In genomic region chr1:167442142-167442848, GRCh38 we compare ENCODE assay signal across 8 cellular contexts.
DNase-seq lines count a peak whose midpoint lies in the region; ATAC-seq and TF ChIP-seq lines count a peak whose summit lies in the region.

No MANE protein-coding gene starts in this region.

- DNase-seq in EH (ENCODE audit: low read depth) (peak; percentile 75), Kasumi-1 (lab: John Stamatoyannopoulos, UW) (peak; percentile 79 to 89), RWPE2 (ENCODE audit: low spot score) (peak; percentile 79), foreskin fibroblast (peak; percentile 66 to 88), omental fat pad (ENCODE audit: low spot score) (peak; percentile 86), thoracic aorta (ENCODE audit: low spot score) (peak; percentile 63)
- peak; percentile 79 for DNase-seq in activated T-helper 9 cell treated with anti-CD3 and anti-CD28 coated beads, Interleukin-2, amount 50 U/mL, for 16 hours (ENCODE audit: low read depth)

- ATAC-seq in GM21825 (IDR thresholded peaks at IDR 0.05; ENCODE audit: unreplicated experiment) (peak; percentile 71), RWPE2 (ENCODE audit: low read depth) (peak; percentile 94), omental fat pad (ENCODE audit: low FRiP score) (peak; percentile 55), thoracic aorta (ENCODE audit: insufficient number of reproducible peaks, low FRiP score, low read depth) (peak; percentile 12)

- H3K36me3 ChIP-seq in RWPE2 (ENCODE audit: low read depth) (no peaks in the 10 kb centered on the region), thoracic aorta (no peaks in the 10 kb centered on the region)

- no peak overlapping the region for H3K27ac ChIP-seq in RWPE2 (ENCODE audit: poor library complexity, severe bottlenecking)
- no peak overlapping the region for H3K27ac ChIP-seq in thoracic aorta

- H3K4me1 ChIP-seq in RWPE2 (ENCODE audit: insufficient read depth, poor library complexity, severe bottlenecking), result no peaks in the 10 kb centered on the region
- H3K4me1 ChIP-seq in thoracic aorta (ENCODE audit: control insufficient read depth in 1 of 2, low read depth in 2 of 2), result peaks cover 0 to 11% of the 10 kb centered on the region in 2 donors

- no peak overlapping the region for H3K4me3 ChIP-seq in RWPE2 (ENCODE audit: severe bottlenecking)
- H3K4me3 ChIP-seq in foreskin fibroblast (ENCODE audit: low read depth in 1 of 2, low read length in 2 of 2), result no peak overlapping the region
- H3K4me3 ChIP-seq in thoracic aorta, result no peak overlapping the region

- H3K27me3 ChIP-seq in RWPE2 (ENCODE audit: insufficient read depth, poor library complexity, severe bottlenecking) (no peaks in the 10 kb centered on the region), thoracic aorta (replicated peaks; ENCODE audit: insufficient read depth) (no peaks in the 10 kb centered on the region)

- TF ChIP-seq CTCF in RWPE2 (IDR thresholded peaks at IDR 0.05; ENCODE audit: poor library complexity, severe bottlenecking) (peak; percentile 89), foreskin fibroblast (IDR thresholded peaks at IDR 0.05; ENCODE audit: low read depth, low read length) (peak; percentile 91), omental fat pad (IDR thresholded peaks at IDR 0.05) (peak in 1 of 3 donors; percentile 65), thoracic aorta (IDR thresholded peaks at IDR 0.05) (peak; percentile 80)

- H3K9me3 ChIP-seq in RWPE2 (ENCODE audit: severe bottlenecking), result no peaks in the 10 kb centered on the region
- no peaks in the 10 kb centered on the region for H3K9me3 ChIP-seq in thoracic aorta

Comparison
In these comparisons a context has a peak if more than half of its experiments do, and no peak if none do; other contexts are left out.
1. ATAC-seq: peak in every context shown above with its lines; median percentile 94 in RWPE2; 71 in GM21825; 55 in omental fat pad; 12 in thoracic aorta.